In the genomic region with DNA sequence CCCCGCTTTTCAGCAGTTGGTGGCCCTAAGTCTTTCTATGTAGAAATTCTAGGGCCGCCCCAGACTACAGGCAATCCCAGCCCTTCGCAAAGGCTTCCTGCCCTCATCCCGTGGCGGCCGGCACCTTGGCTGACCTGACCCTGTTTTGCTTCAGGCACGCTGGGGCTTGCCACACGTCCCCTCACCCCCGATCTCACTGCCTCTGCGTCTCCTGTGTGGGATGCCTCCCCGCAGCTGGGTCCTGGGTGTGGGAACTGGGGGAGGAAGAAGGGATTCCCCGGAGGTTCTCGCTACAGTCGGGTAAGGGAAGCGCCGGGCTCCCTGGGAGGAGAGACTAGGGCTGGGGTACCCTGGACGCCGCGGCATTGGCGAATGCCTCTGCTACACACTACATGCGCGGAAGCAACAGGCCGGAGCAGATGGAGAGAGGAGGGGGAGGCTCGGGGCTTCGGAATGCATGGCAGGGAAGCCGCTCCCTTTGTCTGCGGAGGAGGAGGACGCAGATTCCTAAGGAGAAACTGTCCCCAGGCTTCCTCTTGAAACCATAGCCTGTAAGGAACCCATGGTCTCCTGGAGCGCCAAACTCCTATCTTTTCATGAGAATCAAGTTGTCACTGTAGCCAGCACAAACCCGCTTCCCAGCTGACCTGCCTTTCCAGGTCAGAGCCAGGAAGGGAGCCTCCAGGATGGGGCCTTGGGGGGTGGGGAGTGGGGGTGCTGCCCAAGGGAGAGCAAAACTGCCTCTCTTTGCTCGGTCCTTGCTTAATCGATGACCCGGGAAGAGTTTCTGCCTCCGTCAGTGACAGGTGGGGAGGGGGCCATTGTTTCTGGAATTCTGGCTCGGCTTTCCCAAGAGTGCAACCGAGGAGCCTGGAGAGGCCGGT, we compare ENCODE assay signal across 8 cellular contexts. TPM values are rescaled to one million over a fixed set of nuclear protein-coding genes. Genes with fewer than 3 reads are reported as not detected.
DNase-seq lines count a peak whose midpoint lies in the region; ATAC-seq and TF ChIP-seq lines count a peak whose summit lies in the region.

No MANE protein-coding gene starts in this region.

- H3K9me3 ChIP-seq in right cardiac atrium (ENCODE audit: control insufficient read depth, low read length) = no peaks in the 10 kb centered on the region

- no peaks in the 10 kb centered on the region for H3K4me1 ChIP-seq in right cardiac atrium (ENCODE audit: control insufficient read depth, insufficient read depth, low read length)

- 9% methylated on average over 37 of the region's 37 CpGs for WGBS in right cardiac atrium

- ATAC-seq in GM18868 (IDR thresholded peaks at IDR 0.05; ENCODE audit: unreplicated experiment) = peak; percentile 0
- ATAC-seq in HG03354 (IDR thresholded peaks at IDR 0.05; ENCODE audit: poor library complexity, severe bottlenecking, unreplicated experiment) = peak; percentile 3
- no peak for ATAC-seq in activated T-helper 17 cell treated with anti-CD3 and anti-CD28 coated beads, Interleukin-2, amount 50 U/mL, for 72 hours (replicated peaks)
- peak in 1 of 2 donors; percentile 21 for ATAC-seq in right cardiac atrium
- no peak for ATAC-seq in HG03457 (IDR thresholded peaks at IDR 0.05; ENCODE audit: unreplicated experiment)

- H3K27me3 Mint-ChIP-seq in activated T-helper 17 cell treated with anti-CD3 and anti-CD28 coated beads, Interleukin-2, amount 50 U/mL, for 72 hours = peaks cover 7% of the 10 kb centered on the region
- no peaks in the 10 kb centered on the region for H3K27me3 Mint-ChIP-seq in progenitor cell of endocrine pancreas

- peaks cover 10% of the 10 kb centered on the region for H3K4me1 Mint-ChIP-seq in activated T-helper 17 cell treated with anti-CD3 and anti-CD28 coated beads, Interleukin-2, amount 50 U/mL, for 72 hours
- H3K4me1 Mint-ChIP-seq in progenitor cell of endocrine pancreas (ENCODE audit: low read depth) = peaks cover 39% of the 10 kb centered on the region

- H3K27ac Mint-ChIP-seq in activated T-helper 17 cell treated with anti-CD3 and anti-CD28 coated beads, Interleukin-2, amount 50 U/mL, for 72 hours = no peak overlapping the region
- H3K27ac Mint-ChIP-seq in progenitor cell of endocrine pancreas = peak overlapping the region; percentile 98

- no peak overlapping the region for H3K27ac ChIP-seq in right cardiac atrium (ENCODE audit: low read length)

- intact Hi-C loops in right cardiac atrium (cut with DNase I) = loop anchor here (2.0 to 5.0 kb wide), 5 partner anchors 33 to 509 kb away; no protein-coding TSS in a partner anchor

- peak overlapping the region; percentile 79 for H3K4me3 Mint-ChIP-seq in activated T-helper 17 cell treated with anti-CD3 and anti-CD28 coated beads, Interleukin-2, amount 50 U/mL, for 72 hours
- H3K4me3 Mint-ChIP-seq in progenitor cell of endocrine pancreas (ENCODE audit: low read depth) = peak overlapping the region; percentile 95

- DNase-seq in right cardiac atrium = peak; percentile 26 to 69 (median 65)
- peak; percentile 40 for DNase-seq in progenitor cell of endocrine pancreas (ENCODE audit: low spot score, unreplicated experiment)
- no peak for DNase-seq in NAMALWA (ENCODE audit: low spot score)
- no peak for DNase-seq in OCI-M2 (lab: John Stamatoyannopoulos, UW; ENCODE audit: unreplicated experiment)

- H3K27me3 ChIP-seq in right cardiac atrium (ENCODE audit: control insufficient read depth, insufficient read depth) = no peaks in the 10 kb centered on the region

- H3K9me3 Mint-ChIP-seq in activated T-helper 17 cell treated with anti-CD3 and anti-CD28 coated beads, Interleukin-2, amount 50 U/mL, for 72 hours = no peaks in the 10 kb centered on the region
- no peaks in the 10 kb centered on the region for H3K9me3 Mint-ChIP-seq in progenitor cell of endocrine pancreas (ENCODE audit: low read depth)

- no peak for TF ChIP-seq CTCF in progenitor cell of endocrine pancreas (IDR thresholded peaks at IDR 0.05; ENCODE audit: unreplicated experiment)

- peak overlapping the region; percentile 73 for H3K4me3 ChIP-seq in right cardiac atrium (ENCODE audit: low read length)

- H3K36me3 Mint-ChIP-seq in activated T-helper 17 cell treated with anti-CD3 and anti-CD28 coated beads, Interleukin-2, amount 50 U/mL, for 72 hours (ENCODE audit: low read depth) = no peaks in the 10 kb centered on the region
- H3K36me3 Mint-ChIP-seq in progenitor cell of endocrine pancreas (ENCODE audit: insufficient read depth) = peaks cover 15% of the 10 kb centered on the region

RNA-seq across cellular contexts. Expression of gene DTX4, which starts 1.4 kb away (rescaled TPM):
- under 1 TPM; 0.13 to 0.16 TPM for total RNA-seq in activated T-helper 17 cell treated with anti-CD3 and anti-CD28 coated beads, Interleukin-2, amount 50 U/mL, for 72 hours
- 1 to 10 TPM; 1.6 to 3.4 (median 1.7) TPM for total RNA-seq in right cardiac atrium
- 0.70 TPM for polyA plus RNA-seq in right cardiac atrium
- total RNA-seq in progenitor cell of endocrine pancreas = 54.5 and 61.6 TPM in 2 replicates

RNA-seq across cellular contexts. Expression of gene FAM111A, which starts 30.7 kb away (rescaled TPM):
- 10 to 100 TPM; 80.2 to 92.7 TPM for total RNA-seq in activated T-helper 17 cell treated with anti-CD3 and anti-CD28 coated beads, Interleukin-2, amount 50 U/mL, for 72 hours
- total RNA-seq in right cardiac atrium (10 to 100 TPM in 3 of 4 donors, 1 to 10 TPM in 1; 9.1 to 12.2 (median 10.5) TPM), progenitor cell of endocrine pancreas (53.2 and 56.9 TPM in 2 replicates)
- 7.0 TPM for polyA plus RNA-seq in right cardiac atrium

RNA-seq across cellular contexts. Expression of gene MPEG1, which starts 39.4 kb away (rescaled TPM):
- under 1 TPM in 1 of 2 donors, not detected in 1; 0.08 TPM for total RNA-seq in activated T-helper 17 cell treated with anti-CD3 and anti-CD28 coated beads, Interleukin-2, amount 50 U/mL, for 72 hours
- 10 to 100 TPM; 13.5 to 20.9 (median 18.9) TPM for total RNA-seq in right cardiac atrium
- polyA plus RNA-seq in right cardiac atrium = 1.9 TPM
- not detected in 2 replicates for total RNA-seq in progenitor cell of endocrine pancreas

Comparison
In these comparisons a context has a peak if more than half of its experiments do, and no peak if none do; other contexts are left out.
1. ATAC-seq: peak in GM18868 (single experiment) and HG03354 (single experiment); none in activated T-helper 17 cell treated with anti-CD3 and anti-CD28 coated beads, Interleukin-2, amount 50 U/mL, for 72 hours (single experiment) and HG03457 (single experiment).
2. DNase-seq: peak in right cardiac atrium (3 of 3) and progenitor cell of endocrine pancreas (single experiment); none in NAMALWA (single experiment) and OCI-M2 (single experiment).
3. RNA of gene DTX4, which starts 1.4 kb away (total RNA-seq): 54.5 to 61.6 TPM in progenitor cell of endocrine pancreas; 1.6 to 3.4 TPM in right cardiac atrium and 0.13 to 0.16 TPM in activated T-helper 17 cell treated with anti-CD3 and anti-CD28 coated beads, Interleukin-2, amount 50 U/mL, for 72 hours; every median in the first group is over 10 times any median in the second.
4. RNA of gene MPEG1, which starts 39.4 kb away (total RNA-seq): 13.5 to 20.9 TPM in right cardiac atrium; 0.08 TPM in activated T-helper 17 cell treated with anti-CD3 and anti-CD28 coated beads, Interleukin-2, amount 50 U/mL, for 72 hours and not detected in progenitor cell of endocrine pancreas; every median in the first group is over 10 times any median in the second.